In the genomic region with DNA sequence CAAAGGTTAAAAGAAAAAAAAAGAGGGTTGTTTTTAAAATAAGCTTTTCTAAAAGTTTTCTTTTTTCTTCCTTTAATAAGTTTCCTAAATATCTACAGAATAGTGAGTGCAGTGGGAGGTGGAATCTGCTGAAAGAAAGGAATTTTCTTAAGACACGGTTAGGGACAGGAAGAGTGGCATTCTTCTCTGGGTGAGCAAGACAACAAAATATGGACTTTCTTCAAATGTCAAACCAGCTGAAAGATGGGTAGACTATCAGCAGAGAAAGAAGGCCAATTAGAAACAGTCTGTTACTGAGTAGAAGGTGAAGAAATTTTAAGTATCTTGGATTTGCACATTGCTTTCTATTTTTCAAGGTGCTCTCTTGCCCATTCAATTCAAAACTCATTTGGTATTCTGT, we compare ENCODE assay signal across 25 cellular contexts.
DNase-seq lines count a peak whose midpoint lies in the region; FAIRE-seq and TF ChIP-seq lines count a peak whose summit lies in the region.
"Had no signal": no experiment of that assay in that cellular context is flagged by ENCODE, and none has a peak within 500 bp of the region (broad histone marks: within the 10 kb centered on the region; RNA-seq: fewer than 3 reads in every experiment).

No MANE protein-coding gene starts in this region.

- H3K4me2 ChIP-seq in PC-9 (peak overlapping the region; percentile 42), endothelial cell of umbilical vein (ENCODE audit: insufficient read depth, low read length) (peak overlapping the region; percentile 92), trophoblast cell (ENCODE audit: low read length) (no peak overlapping the region)
- H3K4me2 ChIP-seq: A549, BLaER1 had no signal

- no peaks in the 10 kb centered on the region for H3K9me1 ChIP-seq in endothelial cell of umbilical vein (replicated peaks; ENCODE audit: control insufficient read depth, extremely low read depth, insufficient read depth, low read length)

- H4K20me1 ChIP-seq in PC-9 (ENCODE audit: insufficient read depth) = no peaks in the 10 kb centered on the region
- no peaks in the 10 kb centered on the region for H4K20me1 ChIP-seq in endothelial cell of umbilical vein (replicated peaks; ENCODE audit: control insufficient read depth, extremely low read depth, insufficient read depth, low read length)
- H4K20me1 ChIP-seq: BLaER1 had no signal

- H3K4me1 ChIP-seq in PC-9 (replicated peaks; ENCODE audit: insufficient read depth) = peaks cover 17% of the 10 kb centered on the region
- H3K4me1 ChIP-seq in endothelial cell of umbilical vein (ENCODE audit: control insufficient read depth, extremely low read depth, insufficient read depth, low read length) = peaks cover 23% of the 10 kb centered on the region
- peaks cover 0 to 4% of the 10 kb centered on the region in 2 experiments for H3K4me1 ChIP-seq in trophoblast cell (ENCODE audit: control insufficient read depth in 1 of 2, insufficient read depth in 2 of 2, low read length in 2 of 2)
- H3K4me1 ChIP-seq: A549, BE2C, BLaER1 had no signal

- H3K27me3 ChIP-seq in PC-9 (ENCODE audit: insufficient read depth, low read depth) = no peaks in the 10 kb centered on the region
- H3K27me3 ChIP-seq in endothelial cell of umbilical vein (ENCODE audit: control insufficient read depth in 2 of 2, insufficient read depth in 2 of 2, low read length in 2 of 2) = no peaks in the 10 kb centered on the region
- no peaks in the 10 kb centered on the region for H3K27me3 ChIP-seq in trophoblast cell (ENCODE audit: insufficient read depth, low read length)
- H3K27me3 ChIP-seq: BE2C, BLaER1 had no signal

- no peaks in the 10 kb centered on the region for H3F3A ChIP-seq in PC-9 (ENCODE audit: insufficient read depth, low read depth)

- no peak overlapping the region for H2AK5ac ChIP-seq in trophoblast cell (ENCODE audit: low read length)

- H3K79me1 ChIP-seq in trophoblast cell (ENCODE audit: low read length) = no peaks in the 10 kb centered on the region

- no peak overlapping the region for H2BK5ac ChIP-seq in trophoblast cell (ENCODE audit: low read depth, low read length, poor library complexity)

- H3K27ac ChIP-seq in PC-9 (no peak overlapping the region), endothelial cell of umbilical vein (ENCODE audit: insufficient read depth, low read depth, low read length) (peak overlapping the region; percentile 86), trophoblast cell (ENCODE audit: low read depth, low read length) (peak overlapping the region; percentile 34)
- H3K27ac ChIP-seq: 22Rv1, A549, BLaER1 had no signal

- WGBS in trophoblast cell (ENCODE audit: extremely low coverage, insufficient coverage, insufficient read length) = no CpG with 5 or more reads among the region's 1 CpG

- no peak overlapping the region for H4K12ac ChIP-seq in trophoblast cell (ENCODE audit: low read depth, low read length)

- DNase-seq in ELR (ENCODE audit: low read depth) (peak; percentile 29), PC-9 (peak in 1 of 2 experiments; percentile 42), endothelial cell of umbilical vein (ENCODE audit: low read depth, low spot score) (peak; percentile 52), trophoblast cell (peak; percentile 21 to 71), HTR-8/SVneo (ENCODE audit: insufficient read length, low spot score) (no peak), GF-D8 (lab: John Stamatoyannopoulos, UW) (no peak), ACHN (no peak), HuH-7 (ENCODE audit: low spot score) (no peak)
- DNase-seq: BE2C; C1 segment of cervical spinal cord; CD4-positive, alpha-beta memory T cell; CD4-positive, CD25-positive, alpha-beta regulatory T cell; CD8-positive, alpha-beta memory T cell; COR-L47; DMS 273 treated with DMSO at 0.1 percent for 48 hours; DMS153; DMS79; DND-41 had no signal

- dilution Hi-C loops in endothelial cell of umbilical vein (cut with MboI; ENCODE audit: extremely low pct_ligation_motif_present, low sequenced_read_pairs) = no loop called here

- no TSS peak for BruUV-seq in PC-9 (replicated peaks; lab: Mats Ljungman, UMichigan)
- BruUV-seq in endothelial cell of umbilical vein (replicated peaks; lab: Mats Ljungman, UMichigan) = TSS peak; percentile 19

- peak; percentile 53 for FAIRE-seq in endothelial cell of umbilical vein (lab: Jason Lieb, UNC)
- FAIRE-seq in HTR-8/SVneo (lab: Jason Lieb, UNC) = no peak
- FAIRE-seq: A549, G401.6, GM12878, GM12892, GM18507 had no signal

- H3K36me3 ChIP-seq in PC-9 (ENCODE audit: low read depth) (no peaks in the 10 kb centered on the region), endothelial cell of umbilical vein (ENCODE audit: control insufficient read depth in 2 of 2, extremely low read depth in 1 of 2, insufficient read depth in 2 of 2, low read length in 2 of 2) (no peaks in the 10 kb centered on the region), trophoblast cell (ENCODE audit: control insufficient read depth in 1 of 2, insufficient read depth in 2 of 2, low read length in 2 of 2) (no peaks in the 10 kb centered on the region)
- H3K36me3 ChIP-seq: BE2C, BLaER1 had no signal

- H4K91ac ChIP-seq in trophoblast cell (ENCODE audit: low read depth, low read length) = no peak overlapping the region

- no peak overlapping the region for H3K4ac ChIP-seq in trophoblast cell (ENCODE audit: low read depth, low read length)

- TF ChIP-seq CTCF in PC-9 (conservative IDR thresholded peaks at IDR 0.05) = no peak
- no peak for TF ChIP-seq CTCF in endothelial cell of umbilical vein (IDR thresholded peaks at IDR 0.05; ENCODE audit: extremely low read depth in 1 of 2, insufficient read depth in 1 of 2, low read depth in 1 of 2, low read length in 2 of 2)

- H3K23ac ChIP-seq in trophoblast cell (ENCODE audit: low read length) = no peak overlapping the region

- H3K9me3 ChIP-seq in PC-9 (ENCODE audit: insufficient read depth, low read depth) (no peaks in the 10 kb centered on the region), endothelial cell of umbilical vein (replicated peaks; ENCODE audit: control insufficient read depth, insufficient read depth, low read length) (no peaks in the 10 kb centered on the region), trophoblast cell (ENCODE audit: insufficient read depth, low read depth, low read length) (no peaks in the 10 kb centered on the region)
- H3K9me3 ChIP-seq: A549, BE2C, BLaER1 had no signal

- no peak overlapping the region for H3K14ac ChIP-seq in trophoblast cell (ENCODE audit: low read length)

- H2AFZ ChIP-seq in PC-9 (no peak overlapping the region), endothelial cell of umbilical vein (ENCODE audit: low read depth, low read length) (peak overlapping the region; percentile 23), trophoblast cell (ENCODE audit: insufficient read depth, low read length, poor library complexity) (no peak overlapping the region)

- no peaks in the 10 kb centered on the region for H3K9me2 ChIP-seq in PC-9 (ENCODE audit: insufficient read depth)

- peak overlapping the region; percentile 70 for H3K9ac ChIP-seq in endothelial cell of umbilical vein (replicated peaks; ENCODE audit: extremely low read depth, insufficient read depth, low read length)
- H3K9ac ChIP-seq in trophoblast cell (ENCODE audit: low read length) = no peak overlapping the region
- H3K9ac ChIP-seq: BLaER1 had no signal

- H3K18ac ChIP-seq in trophoblast cell (ENCODE audit: low read length) = no peak overlapping the region

- in situ Hi-C loops in ACHN (cut with HindIII; ENCODE audit: low pct_ligation_motif_present, low pct_unique_long_range_greater_than_20kb, low sequenced_read_pairs) = no loop called here

- POLR2A ChIA-PET in PC-9 (lab: Charles Lee; ENCODE audit: unreplicated experiment) = no interaction called here
- POLR2A ChIA-PET in endothelial cell of umbilical vein (lab: Charles Lee) = no interaction called here

- H4K8ac ChIP-seq in trophoblast cell (ENCODE audit: low read depth, low read length) = no peak overlapping the region

- CTCF ChIA-PET in PC-9 (lab: Charles Lee) (no interaction called here), endothelial cell of umbilical vein (lab: Charles Lee) (interaction anchor here (0.9 to 1.5 kb wide), 3 partner anchors 9 to 269 kb away, joined by 3 to 6 read pairs (median 3); no protein-coding TSS in a partner anchor)

- no peak overlapping the region for H3K4me3 ChIP-seq in PC-9
- peak overlapping the region in 1 of 3 experiments; percentile 35 for H3K4me3 ChIP-seq in endothelial cell of umbilical vein (replicated peaks in 1 of 3; ENCODE audit: insufficient read depth in 1 of 3, low read depth in 1 of 3, low read length in 3 of 3)
- no peak overlapping the region for H3K4me3 ChIP-seq in trophoblast cell (ENCODE audit: low read depth, low read length)
- H3K4me3 ChIP-seq: A549, BLaER1, GM12878 had no signal

- no peak overlapping the region for H2BK120ac ChIP-seq in trophoblast cell (ENCODE audit: insufficient read depth, low read length, poor library complexity)

- H3K79me2 ChIP-seq in PC-9 (ENCODE audit: low read depth) = no peaks in the 10 kb centered on the region
- no peaks in the 10 kb centered on the region for H3K79me2 ChIP-seq in endothelial cell of umbilical vein (ENCODE audit: control insufficient read depth, insufficient read depth, low read length)
- no peaks in the 10 kb centered on the region for H3K79me2 ChIP-seq in trophoblast cell (ENCODE audit: control insufficient read depth, insufficient read depth, low read length, poor library complexity)

- H2BK12ac ChIP-seq in trophoblast cell (ENCODE audit: low read length) = no peak overlapping the region

- intact Hi-C loops in PC-9 (cut with micrococcal nuclease; ENCODE audit: unreplicated experiment) = no loop called here
- intact Hi-C loops in endothelial cell of umbilical vein (cut with micrococcal nuclease) = loop anchor here (5.0 kb wide), 2 partner anchors 65 to 1365 kb away; no protein-coding TSS in a partner anchor

- TF ChIP-seq POLR2A in endothelial cell of umbilical vein (IDR thresholded peaks at IDR 0.05; ENCODE audit: low read depth, low read length) = no peak

TF ChIP-seq in endothelial cell of umbilical vein, 7 proteins besides CTCF, POLR2A, EP300 and RAD21:
- TF ChIP-seq EZH2 (IDR thresholded peaks at IDR 0.05; ENCODE audit: borderline replicate concordance, low read depth, low read length, severe bottlenecking) (no peak), GATA2 (IDR thresholded peaks at IDR 0.05; ENCODE audit: insufficient read depth, insufficient read length, low read depth, low read length) (no peak), JUN (IDR thresholded peaks at IDR 0.05; ENCODE audit: borderline replicate concordance, insufficient read depth, insufficient read length, low read depth) (no peak), POLR2AphosphoS5 (IDR thresholded peaks at IDR 0.05; ENCODE audit: insufficient read depth, low read depth, low read length) (no peak), FOS (IDR thresholded peaks at IDR 0.05; ENCODE audit: borderline replicate concordance, insufficient read depth, low read length) (no peak), MYC (IDR thresholded peaks at IDR 0.05; ENCODE audit: low read depth, low read length) (no peak)
- TF ChIP-seq, protein P1, sequence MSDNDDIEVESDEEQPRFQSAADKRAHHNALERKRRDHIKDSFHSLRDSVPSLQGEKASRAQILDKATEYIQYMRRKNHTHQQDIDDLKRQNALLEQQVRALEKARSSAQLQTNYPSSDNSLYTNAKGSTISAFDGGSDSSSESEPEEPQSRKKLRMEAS (IDR thresholded peaks at IDR 0.05; ENCODE audit: insufficient read depth, insufficient read length) = no peak
TF ChIP-seq in endothelial cell of umbilical vein: peak in this region for 0.

Comparison
In these comparisons a context has a peak if more than half of its experiments do, and no peak if none do; other contexts are left out.
1. DNase-seq: peak in ELR (single experiment), endothelial cell of umbilical vein (single experiment) and trophoblast cell (2 of 2); none in HTR-8/SVneo (single experiment), GF-D8 (single experiment), ACHN (single experiment) and HuH-7 (single experiment).